20 cellular contexts compared by ENCODE assay signal in genomic region chr10:117554371-117554770, GRCh38. TPM values are rescaled to one million over a fixed set of nuclear protein-coding genes. Genes with fewer than 3 reads are reported as not detected.
A peak's percentile ranks its signal among the peaks of the same experiment; 100 is the strongest.
DNase-seq lines count a peak whose midpoint lies in the region; ATAC-seq and TF ChIP-seq lines count a peak whose summit lies in the region.
"Had no signal": no experiment of that assay in that cellular context is flagged by ENCODE, and none has a peak within 500 bp of the region (broad histone marks: within the 10 kb centered on the region; RNA-seq: fewer than 3 reads in every experiment).

No MANE protein-coding gene starts in this region.

- intact Hi-C loops in spleen (cut with DNase I; ENCODE audit: low total_unique reads): no loop called here

- H3K27ac Mint-ChIP-seq in activated naive CD8-positive, alpha-beta T cell treated with anti-CD3 and anti-CD28 coated beads, Interleukin-2, amount 10 ng/mL, durations not matched to agents 7 days and 5 days: peak overlapping the region; percentile 34
- H3K27ac Mint-ChIP-seq in activated naive CD8-positive, alpha-beta T cell treated with anti-CD3 and anti-CD28 coated beads for 36 hours: no peak overlapping the region
- no peak overlapping the region for H3K27ac Mint-ChIP-seq in central memory CD8-positive, alpha-beta T cell (ENCODE audit: low read depth)
- H3K27ac Mint-ChIP-seq in nephron progenitor cell: no peak overlapping the region
- H3K27ac Mint-ChIP-seq: CD8-positive, alpha-beta memory T cell had no signal

- no peaks in the 10 kb centered on the region for H3K36me3 ChIP-seq in spleen
- H3K36me3 ChIP-seq: BLaER1 had no signal

- H3K27ac ChIP-seq in spleen: no peak overlapping the region
- H3K27ac ChIP-seq: BLaER1 had no signal

- no peak for TF ChIP-seq CTCF in nephron progenitor cell (IDR thresholded peaks at IDR 0.05)
- TF ChIP-seq CTCF in spleen (IDR thresholded peaks at IDR 0.05 in 8 of 11, conservative IDR thresholded peaks at IDR 0.05 in 3 of 11): no peak

- H3K4me1 ChIP-seq in spleen: peaks cover 0 to 28% (median 11%) of the 10 kb centered on the region in 6 donors

- no peak for TF ChIP-seq POLR2A in spleen (IDR thresholded peaks at IDR 0.05)

- ATAC-seq in activated naive CD8-positive, alpha-beta T cell treated with anti-CD3 and anti-CD28 coated beads, Interleukin-2, amount 10 ng/mL, durations not matched to agents 7 days and 5 days (ENCODE audit: low read depth): no peak
- no peak for ATAC-seq in central memory CD8-positive, alpha-beta T cell (replicated peaks; ENCODE audit: extremely low read depth, poor library complexity, severe bottlenecking)
- ATAC-seq in HG03196 (IDR thresholded peaks at IDR 0.05; ENCODE audit: unreplicated experiment): no peak
- ATAC-seq: GM12878, HepG2 had no signal

- POLR2A ChIA-PET in activated naive CD8-positive, alpha-beta T cell treated with anti-CD3 and anti-CD28 coated beads, Interleukin-2, amount 10 ng/mL, durations not matched to agents 7 days and 5 days (lab: Charles Lee): no interaction called here

- peak overlapping the region; percentile 42 for H3K4me3 Mint-ChIP-seq in activated naive CD8-positive, alpha-beta T cell treated with anti-CD3 and anti-CD28 coated beads, Interleukin-2, amount 10 ng/mL, durations not matched to agents 7 days and 5 days
- H3K4me3 Mint-ChIP-seq in activated naive CD8-positive, alpha-beta T cell treated with anti-CD3 and anti-CD28 coated beads for 36 hours: no peak overlapping the region
- peak overlapping the region; percentile 57 for H3K4me3 Mint-ChIP-seq in central memory CD8-positive, alpha-beta T cell
- peak overlapping the region; percentile 70 for H3K4me3 Mint-ChIP-seq in nephron progenitor cell
- H3K4me3 Mint-ChIP-seq: CD8-positive, alpha-beta memory T cell had no signal

- no peak for DNase-seq in activated naive CD8-positive, alpha-beta T cell treated with anti-CD3 and anti-CD28 coated beads, Interleukin-2, amount 10 ng/mL, durations not matched to agents 7 days and 5 days
- no peak for DNase-seq in activated naive CD8-positive, alpha-beta T cell treated with anti-CD3 and anti-CD28 coated beads for 36 hours
- DNase-seq in central memory CD8-positive, alpha-beta T cell (ENCODE audit: low spot score in 2 of 2): no peak
- DNase-seq in nephron progenitor cell (no peak), spleen (peak; percentile 39), RKO (ENCODE audit: low spot score) (no peak), NCI-H510A treated with DMSO at 0.1 percent for 48 hours (lab: John Stamatoyannopoulos, UW) (no peak)
- DNase-seq: CD8-positive, alpha-beta memory T cell; GDM1; GOT3; KG1; NCI-H1436 treated with DMSO at 0.1 percent for 48 hours; NCI-H226; SIG-M5 had no signal

- no peak overlapping the region for H3K4me3 ChIP-seq in spleen
- H3K4me3 ChIP-seq: BLaER1, GM12878 had no signal

- H3K9me3 Mint-ChIP-seq in activated naive CD8-positive, alpha-beta T cell treated with anti-CD3 and anti-CD28 coated beads, Interleukin-2, amount 10 ng/mL, durations not matched to agents 7 days and 5 days: peaks cover 1% of the 10 kb centered on the region
- no peaks in the 10 kb centered on the region for H3K9me3 Mint-ChIP-seq in activated naive CD8-positive, alpha-beta T cell treated with anti-CD3 and anti-CD28 coated beads for 36 hours
- no peaks in the 10 kb centered on the region for H3K9me3 Mint-ChIP-seq in central memory CD8-positive, alpha-beta T cell
- H3K9me3 Mint-ChIP-seq in nephron progenitor cell: no peaks in the 10 kb centered on the region

- no peaks in the 10 kb centered on the region for H3K9me3 ChIP-seq in spleen

- peaks cover 5% of the 10 kb centered on the region for H3K36me3 Mint-ChIP-seq in activated naive CD8-positive, alpha-beta T cell treated with anti-CD3 and anti-CD28 coated beads, Interleukin-2, amount 10 ng/mL, durations not matched to agents 7 days and 5 days
- H3K36me3 Mint-ChIP-seq in activated naive CD8-positive, alpha-beta T cell treated with anti-CD3 and anti-CD28 coated beads for 36 hours: peaks cover 2% of the 10 kb centered on the region
- no peaks in the 10 kb centered on the region for H3K36me3 Mint-ChIP-seq in central memory CD8-positive, alpha-beta T cell (ENCODE audit: insufficient read depth)
- no peaks in the 10 kb centered on the region for H3K36me3 Mint-ChIP-seq in nephron progenitor cell (ENCODE audit: low read depth)
- H3K36me3 Mint-ChIP-seq: CD8-positive, alpha-beta memory T cell had no signal

- H3K27me3 ChIP-seq in spleen (replicated peaks in 1 of 7): peaks cover 10 to 93% (median 70%) of the 10 kb centered on the region in 7 donors

- H3K4me1 Mint-ChIP-seq in activated naive CD8-positive, alpha-beta T cell treated with anti-CD3 and anti-CD28 coated beads, Interleukin-2, amount 10 ng/mL, durations not matched to agents 7 days and 5 days: peaks cover 9% of the 10 kb centered on the region
- peaks cover 10% of the 10 kb centered on the region for H3K4me1 Mint-ChIP-seq in activated naive CD8-positive, alpha-beta T cell treated with anti-CD3 and anti-CD28 coated beads for 36 hours
- peaks cover 6% of the 10 kb centered on the region for H3K4me1 Mint-ChIP-seq in central memory CD8-positive, alpha-beta T cell
- H3K4me1 Mint-ChIP-seq in nephron progenitor cell: peaks cover 45% of the 10 kb centered on the region

- WGBS in spleen, 5 donors: 26 to 44% (median 28%) methylated on average over 7 to 10 of the region's 10 CpGs

- peaks cover 59% of the 10 kb centered on the region for H3K27me3 Mint-ChIP-seq in activated naive CD8-positive, alpha-beta T cell treated with anti-CD3 and anti-CD28 coated beads, Interleukin-2, amount 10 ng/mL, durations not matched to agents 7 days and 5 days
- H3K27me3 Mint-ChIP-seq in activated naive CD8-positive, alpha-beta T cell treated with anti-CD3 and anti-CD28 coated beads for 36 hours: peaks cover 68% of the 10 kb centered on the region
- peaks cover 73% of the 10 kb centered on the region for H3K27me3 Mint-ChIP-seq in central memory CD8-positive, alpha-beta T cell
- H3K27me3 Mint-ChIP-seq in nephron progenitor cell (ENCODE audit: low read depth, poor library complexity): peaks cover 87% of the 10 kb centered on the region

RNA-seq across cellular contexts. Expression of gene EMX2, which starts 11.8 kb away (rescaled TPM):
- total RNA-seq in activated naive CD8-positive, alpha-beta T cell treated with anti-CD3 and anti-CD28 coated beads, Interleukin-2, amount 10 ng/mL, durations not matched to agents 7 days and 5 days: not detected
- not detected for total RNA-seq in activated naive CD8-positive, alpha-beta T cell treated with anti-CD3 and anti-CD28 coated beads for 36 hours
- not detected for total RNA-seq in spleen
- polyA plus RNA-seq in spleen: under 1 TPM in 1 of 3 donors, not detected in 2; 0.06 TPM
- total RNA-seq: CD8-positive, alpha-beta memory T cell; GM12878; HepG2; M059J; RPMI7951 had no signal
- polyA plus RNA-seq: CD8-positive, alpha-beta memory T cell; HepG2 had no signal
